11 cellular contexts compared by ENCODE assay signal in genomic region chr2:197256771-197257170, GRCh38. TPM values are rescaled to one million over a fixed set of nuclear protein-coding genes. Genes with fewer than 3 reads are reported as not detected.
DNase-seq lines count a peak whose midpoint lies in the region; ATAC-seq and TF ChIP-seq lines count a peak whose summit lies in the region.
"Had no signal": no experiment of that assay in that cellular context is flagged by ENCODE, and none has a peak within 500 bp of the region (broad histone marks: within the 10 kb centered on the region; RNA-seq: fewer than 3 reads in every experiment).

No MANE protein-coding gene starts in this region.

- peaks cover 25% of the 10 kb centered on the region for H3K36me3 Mint-ChIP-seq in activated T-helper 1 cell treated with anti-CD3 and anti-CD28 coated beads, Interleukin-12 subunit alpha, Interleukin-12 subunit beta, Interleukin-2, Interleukin-4 antibody, amounts not matched to agents 30 ng/mL and 10 ng/mL and 1 ng/mL, durations not matched to agents 14 hours and 24 hours and 36 hours (ENCODE audit: low read depth)
- no peaks in the 10 kb centered on the region for H3K36me3 Mint-ChIP-seq in natural killer cell

- no peak for ATAC-seq in natural killer cell
- no peak for ATAC-seq in aorta (ENCODE audit: low FRiP score)
- ATAC-seq: GM23338 had no signal

- H3K4me1 ChIP-seq in BLaER1 treated with 17β-estradiol and CSF1 and Interleukin-3, amounts not matched to agents 10 nM and 100 nM, result peaks cover 50 to 78% (median 64%) of the 10 kb centered on the region in 10 experiments
- peaks cover 0 to 2% of the 10 kb centered on the region in 2 donors for H3K4me1 ChIP-seq in aorta (ENCODE audit: control insufficient read depth in 1 of 2, insufficient read depth in 2 of 2, low read length in 2 of 2)

- DNase-seq in HL-60 (ENCODE audit: low read depth in 1 of 2, low spot score in 1 of 2) (no peak), natural killer cell (no peak), iPS-NIHi11 (ENCODE audit: low spot score) (no peak), aorta (no peak), hepatic stellate cell (ENCODE audit: low spot score) (no peak), mesenteric fat pad (ENCODE audit: low spot score) (no peak)
- no peak for DNase-seq in activated T-helper 1 cell treated with anti-CD3 and anti-CD28 coated beads, Interleukin-12 subunit alpha, Interleukin-12 subunit beta, Interleukin-2, Interleukin-4 antibody, amounts not matched to agents 30 ng/mL and 10 ng/mL and 1 ng/mL, durations not matched to agents 14 hours and 24 hours and 36 hours (ENCODE audit: low spot score)
- DNase-seq: hippocampal formation had no signal

- no peaks in the 10 kb centered on the region for H3K36me3 ChIP-seq in BLaER1 treated with 17β-estradiol and CSF1 and Interleukin-3, amounts not matched to agents 10 nM and 100 nM
- H3K36me3 ChIP-seq in aorta (ENCODE audit: control insufficient read depth in 1 of 2, insufficient read depth in 2 of 2, low read length in 1 of 2), result no peaks in the 10 kb centered on the region

- peak overlapping the region; percentile 36 to 83 (median 77); a peak in 17 of 22 replicates for H3K9ac ChIP-seq in BLaER1 treated with 17β-estradiol and CSF1 and Interleukin-3, amounts not matched to agents 10 nM and 100 nM

- WGBS in aorta, 2 donors, result 63 to 82% methylated on average over 2 of the region's 2 CpGs

- H3K4me3 ChIP-seq in BLaER1 treated with 17β-estradiol and CSF1 and Interleukin-3, amounts not matched to agents 10 nM and 100 nM, result peak overlapping the region in 2 of 10 experiments; percentile 39 to 54; a peak in 3 of 20 replicates
- H3K4me3 ChIP-seq in HL-60 (replicated peaks; ENCODE audit: insufficient read depth, low read length) (no peak overlapping the region), aorta (ENCODE audit: low read length in 2 of 2) (no peak overlapping the region)
- H3K4me3 ChIP-seq: GM23338 had no signal

- intact Hi-C loops in activated T-helper 1 cell treated with anti-CD3 and anti-CD28 coated beads, Interleukin-12 subunit alpha, Interleukin-12 subunit beta, Interleukin-2, Interleukin-4 antibody, amounts not matched to agents 30 ng/mL and 10 ng/mL and 1 ng/mL, durations not matched to agents 14 hours and 24 hours and 36 hours (cut with micrococcal nuclease), result loop anchor here (5.0 kb wide), 1 partner anchor 121 kb away; no protein-coding TSS in a partner anchor
- intact Hi-C loops in natural killer cell (cut with micrococcal nuclease) (no loop called here), aorta (cut with DNase I) (loop anchor here in 1 of 2 donors (10.0 kb wide), 1 partner anchor 48 kb away; no protein-coding TSS in a partner anchor)

- no peaks in the 10 kb centered on the region for H3K27me3 ChIP-seq in BLaER1 treated with 17β-estradiol and CSF1 and Interleukin-3, amounts not matched to agents 10 nM and 100 nM
- H3K27me3 ChIP-seq in HL-60 (ENCODE audit: insufficient read depth, poor library complexity, severe bottlenecking) (no peaks in the 10 kb centered on the region), aorta (ENCODE audit: control insufficient read depth in 1 of 2, insufficient read depth in 2 of 2, low read length in 1 of 2) (no peaks in the 10 kb centered on the region)

- no peaks in the 10 kb centered on the region for H3K27me3 Mint-ChIP-seq in activated T-helper 1 cell treated with anti-CD3 and anti-CD28 coated beads, Interleukin-12 subunit alpha, Interleukin-12 subunit beta, Interleukin-2, Interleukin-4 antibody, amounts not matched to agents 30 ng/mL and 10 ng/mL and 1 ng/mL, durations not matched to agents 14 hours and 24 hours and 36 hours (ENCODE audit: insufficient read depth)
- H3K27me3 Mint-ChIP-seq in natural killer cell (ENCODE audit: low read depth in 2 of 2), result no peaks in the 10 kb centered on the region

- peak overlapping the region; percentile 66 to 89 (median 78) for H3K4me2 ChIP-seq in BLaER1 treated with 17β-estradiol and CSF1 and Interleukin-3, amounts not matched to agents 10 nM and 100 nM
- H3K4me2 ChIP-seq: GM23338 had no signal

- H3K4me3 Mint-ChIP-seq in activated T-helper 1 cell treated with anti-CD3 and anti-CD28 coated beads, Interleukin-12 subunit alpha, Interleukin-12 subunit beta, Interleukin-2, Interleukin-4 antibody, amounts not matched to agents 30 ng/mL and 10 ng/mL and 1 ng/mL, durations not matched to agents 14 hours and 24 hours and 36 hours, result peak overlapping the region; percentile 83
- H3K4me3 Mint-ChIP-seq in natural killer cell, result peak overlapping the region; percentile 85
- H3K4me3 Mint-ChIP-seq: GM23338 had no signal

- H3K4me1 Mint-ChIP-seq in activated T-helper 1 cell treated with anti-CD3 and anti-CD28 coated beads, Interleukin-12 subunit alpha, Interleukin-12 subunit beta, Interleukin-2, Interleukin-4 antibody, amounts not matched to agents 30 ng/mL and 10 ng/mL and 1 ng/mL, durations not matched to agents 14 hours and 24 hours and 36 hours (ENCODE audit: low read depth), result peaks cover 74% of the 10 kb centered on the region
- peaks cover 65 to 69% of the 10 kb centered on the region in 2 donors for H3K4me1 Mint-ChIP-seq in natural killer cell

- peak overlapping the region; percentile 69 to 95 (median 89); a peak in 21 of 22 replicates for H3K27ac ChIP-seq in BLaER1 treated with 17β-estradiol and CSF1 and Interleukin-3, amounts not matched to agents 10 nM and 100 nM
- peak overlapping the region; percentile 90 for H3K27ac ChIP-seq in HL-60 (replicated peaks)
- H3K27ac ChIP-seq in aorta (ENCODE audit: low read depth in 1 of 2, low read length in 2 of 2), result no peak overlapping the region
- H3K27ac ChIP-seq: epithelial cell of prostate had no signal

- peaks cover 6% of the 10 kb centered on the region for H3K9me3 Mint-ChIP-seq in activated T-helper 1 cell treated with anti-CD3 and anti-CD28 coated beads, Interleukin-12 subunit alpha, Interleukin-12 subunit beta, Interleukin-2, Interleukin-4 antibody, amounts not matched to agents 30 ng/mL and 10 ng/mL and 1 ng/mL, durations not matched to agents 14 hours and 24 hours and 36 hours
- H3K9me3 Mint-ChIP-seq in natural killer cell, result no peaks in the 10 kb centered on the region
- H3K9me3 Mint-ChIP-seq: GM23338 had no signal

- H4K20me1 ChIP-seq in BLaER1 treated with 17β-estradiol and CSF1 and Interleukin-3, amounts not matched to agents 10 nM and 100 nM, result no peaks in the 10 kb centered on the region; a peak in 1 of 22 replicates

- H3K9me3 ChIP-seq in BLaER1 treated with 17β-estradiol and CSF1 and Interleukin-3, amounts not matched to agents 10 nM and 100 nM (replicated peaks in 1 of 11), result peaks cover 0 to 4% (median 0%) of the 10 kb centered on the region in 11 experiments; a peak in 1 of 22 replicates
- no peaks in the 10 kb centered on the region for H3K9me3 ChIP-seq in aorta (ENCODE audit: control insufficient read depth, low read length)

- TF ChIP-seq CTCF in HL-60 (IDR thresholded peaks at IDR 0.05; ENCODE audit: insufficient read depth, low read length), result no peak
- TF ChIP-seq CTCF in natural killer cell (IDR thresholded peaks at IDR 0.05), result no peak

- H3K27ac Mint-ChIP-seq in activated T-helper 1 cell treated with anti-CD3 and anti-CD28 coated beads, Interleukin-12 subunit alpha, Interleukin-12 subunit beta, Interleukin-2, Interleukin-4 antibody, amounts not matched to agents 30 ng/mL and 10 ng/mL and 1 ng/mL, durations not matched to agents 14 hours and 24 hours and 36 hours, result peak overlapping the region; percentile 97
- peak overlapping the region; percentile 96 to 99 for H3K27ac Mint-ChIP-seq in natural killer cell
- H3K27ac Mint-ChIP-seq: GM23338 had no signal

RNA-seq across cellular contexts. Expression of gene ANKRD44, which starts 53.8 kb away (rescaled TPM):
- 153 and 159 TPM in 2 replicates for total RNA-seq in activated T-helper 1 cell treated with anti-CD3 and anti-CD28 coated beads, Interleukin-12 subunit alpha, Interleukin-12 subunit beta, Interleukin-2, Interleukin-4 antibody, amounts not matched to agents 30 ng/mL and 10 ng/mL and 1 ng/mL, durations not matched to agents 14 hours and 24 hours and 36 hours
- 100 to 1,000 TPM; 252 to 376 (median 311) TPM for total RNA-seq in natural killer cell
- 10 to 100 TPM; 53.3 to 62.6 TPM for total RNA-seq in aorta
- polyA plus RNA-seq in aorta, result 10 to 100 TPM in 1 of 2 donors, 1 to 10 TPM in 1; 4.5 to 14.4 TPM
- total RNA-seq in mesenteric fat pad, result 26.0 TPM

Comparison
In these comparisons a context has a peak if more than half of its experiments do, and no peak if none do; other contexts are left out.
1. H3K27ac ChIP-seq: peak in BLaER1 treated with 17β-estradiol and CSF1 and Interleukin-3, amounts not matched to agents 10 nM and 100 nM (11 of 11) and HL-60 (single experiment); none in aorta (0 of 2).